Comparison of ENCODE assay signal across 14 cellular contexts in the genomic region with DNA sequence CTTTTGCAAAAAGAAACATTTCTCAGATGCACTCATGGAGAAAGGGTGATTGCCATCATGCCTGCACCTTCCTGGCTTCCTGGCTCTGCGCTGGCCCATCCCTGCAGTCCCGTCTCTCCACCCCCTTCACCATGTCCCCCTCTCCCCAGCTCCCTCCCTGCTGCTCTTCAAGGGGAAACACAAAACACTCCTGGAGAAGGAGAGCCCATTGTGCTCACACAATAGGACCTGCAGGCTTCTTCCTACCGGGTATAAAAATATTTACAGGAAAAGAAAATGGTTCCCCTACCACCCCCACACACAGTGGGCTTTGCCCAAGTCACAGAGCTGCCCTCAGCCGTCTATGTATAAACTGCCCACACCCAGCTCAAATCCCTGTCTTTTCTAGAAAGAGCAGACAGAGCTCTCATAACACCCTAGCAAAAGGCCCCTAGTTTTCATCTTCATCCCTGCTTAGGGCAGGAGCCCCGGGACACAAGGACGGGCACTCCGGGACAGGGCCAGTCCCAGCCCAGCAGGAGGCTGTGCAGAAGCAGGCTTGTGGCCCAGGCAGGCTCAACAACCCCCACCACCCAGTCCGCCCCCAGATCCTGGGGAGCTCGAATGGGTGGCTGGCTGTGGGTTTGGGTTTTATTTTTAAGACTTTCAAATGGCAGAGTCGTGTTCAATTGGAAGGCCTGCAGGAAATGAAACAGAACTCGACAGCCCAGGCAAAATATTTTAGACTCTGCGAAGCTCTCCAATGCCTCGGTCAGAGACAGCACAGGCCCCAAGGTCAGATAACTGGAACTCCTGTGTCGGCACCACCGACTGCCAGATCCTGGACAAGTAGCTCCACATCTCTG.
DNase-seq lines count a peak whose midpoint lies in the region; ATAC-seq, FAIRE-seq and TF ChIP-seq lines count a peak whose summit lies in the region.
"Had no signal": no experiment of that assay in that cellular context is flagged by ENCODE, and none has a peak within 500 bp of the region (broad histone marks: within the 10 kb centered on the region; RNA-seq: fewer than 3 reads in every experiment).

No MANE protein-coding gene starts in this region.

- in situ Hi-C loops in HepG2 (cut with HindIII; ENCODE audit: extremely low pct_ligation_motif_present, low pct_unique_long_range_greater_than_20kb) = no loop called here

- ATAC-seq in HepG2 = no peak
- ATAC-seq in left lung = no peak

- CTCF ChIA-PET in HepG2 (lab: Yijun Ruan, JAX; ENCODE audit: low intra/inter-chr PET ratio, low total read pairs) = no interaction called here

- H3K4me2 ChIP-seq in HepG2 (ENCODE audit: low read depth, low read length) = no peak overlapping the region
- no peak overlapping the region for H3K4me2 ChIP-seq in osteoblast (ENCODE audit: insufficient read depth, low read length)
- no peak overlapping the region for H3K4me2 ChIP-seq in Karpas-422 (ENCODE audit: low read depth, low read length, poor library complexity, severe bottlenecking)
- H3K4me2 ChIP-seq: KMS-11 had no signal

- POLR2A ChIA-PET in HepG2 (lab: Yijun Ruan, JAX) = no interaction called here

- intact Hi-C loops in HepG2 (cut with micrococcal nuclease; ENCODE audit: unreplicated experiment) (no loop called here), esophagus squamous epithelium (cut with DNase I) (no loop called here), left lung (cut with DNase I) (loop anchor here in 1 of 2 donors (10.0 kb wide), 1 partner anchor 46 kb away; no protein-coding TSS in a partner anchor)

- WGBS in liver = 75% methylated on average over 15 of the region's 15 CpGs
- 92% methylated on average over 12 of the region's 15 CpGs for WGBS in HepG2 (ENCODE audit: low lambda C conversion rate)
- WGBS in esophagus squamous epithelium, 2 donors = 52 to 72% methylated on average over 4 to 12 of the region's 15 CpGs

- TF ChIP-seq RAD21 in liver (IDR thresholded peaks at IDR 0.05) (no peak), HepG2 (CRISPR knock-in tag; IDR thresholded peaks at IDR 0.05) (no peak)

- FAIRE-seq in HepG2 (lab: Jason Lieb, UNC) = no peak
- FAIRE-seq: G401.6 had no signal

- no peak overlapping the region for H2AFZ ChIP-seq in HepG2 (ENCODE audit: low read length)
- H2AFZ ChIP-seq in osteoblast (ENCODE audit: low read length) = no peak overlapping the region
- no peak overlapping the region for H2AFZ ChIP-seq in Karpas-422 (ENCODE audit: low read length)

- H3K27ac ChIP-seq in liver (ENCODE audit: low read depth in 1 of 2, low read length in 2 of 2) (peak overlapping the region; percentile 25 to 67), HepG2 (ENCODE audit: extremely low read length, insufficient read depth, low read length) (no peak overlapping the region), esophagus squamous epithelium (peak overlapping the region; percentile 39 to 86 (median 59)), osteoblast (ENCODE audit: low read depth, low read length) (peak overlapping the region; percentile 39), Karpas-422 (ENCODE audit: low read length) (no peak overlapping the region), left lung (peak overlapping the region in 1 of 2 donors; percentile 57)
- H3K27ac ChIP-seq: epithelial cell of prostate, KMS-11 had no signal

- no peaks in the 10 kb centered on the region for H3K9me2 ChIP-seq in Karpas-422 (replicated peaks; ENCODE audit: insufficient read depth, low read length)

- H3K36me3 ChIP-seq in liver (ENCODE audit: control insufficient read depth in 4 of 4, insufficient read depth in 3 of 4, low read depth in 1 of 4, low read length in 3 of 4) (peaks cover 0 to 5% (median under 1%) of the 10 kb centered on the region in 4 donors), HepG2 (replicated peaks in 1 of 2; ENCODE audit: control insufficient read depth in 1 of 2, insufficient read depth in 2 of 2, low read length in 2 of 2) (peaks cover 10 to 53% of the 10 kb centered on the region in 2 experiments; a peak in 3 of 5 replicates), esophagus squamous epithelium (peaks cover 44 to 100% (median 51%) of the 10 kb centered on the region in 3 donors), osteoblast (ENCODE audit: insufficient read depth, low read length) (peaks cover 88% of the 10 kb centered on the region), Karpas-422 (ENCODE audit: insufficient read depth, low read length) (no peaks in the 10 kb centered on the region), left lung (peaks cover 0 to 88% of the 10 kb centered on the region in 2 donors)
- H3K36me3 ChIP-seq: ovary had no signal

- H3K9me3 ChIP-seq in liver (ENCODE audit: control insufficient read depth in 4 of 4, low read length in 3 of 4) (peaks cover 0 to 6% (median 5%) of the 10 kb centered on the region in 4 donors), HepG2 (ENCODE audit: low read length) (peaks cover 17% of the 10 kb centered on the region), esophagus squamous epithelium (peaks cover 0 to 15% (median 6%) of the 10 kb centered on the region in 3 donors), osteoblast (ENCODE audit: low read depth, low read length) (no peaks in the 10 kb centered on the region), Karpas-422 (ENCODE audit: low read length) (peaks cover 20% of the 10 kb centered on the region), left lung (peaks cover 0 to 9% of the 10 kb centered on the region in 2 donors)
- H3K9me3 ChIP-seq: ovary had no signal

- TF ChIP-seq POLR2A in HepG2 (IDR thresholded peaks at IDR 0.05; ENCODE audit: insufficient read depth in 1 of 2, low read depth in 2 of 2, low read length in 2 of 2) = no peak
- TF ChIP-seq POLR2A in esophagus squamous epithelium (IDR thresholded peaks at IDR 0.05) = no peak

- no peak for TF ChIP-seq EP300 in HepG2 (IDR thresholded peaks at IDR 0.05; ENCODE audit: low read depth in 2 of 2, low read length in 2 of 2)
- TF ChIP-seq EP300 in HepG2 (CRISPR knock-in tag; IDR thresholded peaks at IDR 0.05; ENCODE audit: borderline replicate concordance) = no peak

- H3K4me3 ChIP-seq in liver (ENCODE audit: low read depth in 1 of 3, low read length in 3 of 3) (no peak overlapping the region), HepG2 (replicated peaks in 1 of 3; ENCODE audit: insufficient read depth in 1 of 3, low read depth in 2 of 3, low read length in 3 of 3) (no peak overlapping the region), esophagus squamous epithelium (no peak overlapping the region), osteoblast (ENCODE audit: insufficient read depth, low read length) (no peak overlapping the region), Karpas-422 (ENCODE audit: low read length) (no peak overlapping the region), left lung (no peak overlapping the region)
- H3K4me3 ChIP-seq: ovary had no signal

- BruUV-seq in HepG2 (replicated peaks; lab: Mats Ljungman, UMichigan) = no TSS peak

- H3K27me3 ChIP-seq in liver (ENCODE audit: control insufficient read depth in 4 of 4, insufficient read depth in 4 of 4, low read length in 3 of 4) (no peaks in the 10 kb centered on the region), HepG2 (ENCODE audit: control insufficient read depth in 1 of 2, insufficient read depth in 2 of 2, low read length in 2 of 2) (no peaks in the 10 kb centered on the region), esophagus squamous epithelium (no peaks in the 10 kb centered on the region), osteoblast (ENCODE audit: insufficient read depth, low read length) (no peaks in the 10 kb centered on the region), Karpas-422 (ENCODE audit: low read length) (no peaks in the 10 kb centered on the region), left lung (no peaks in the 10 kb centered on the region)
- H3K27me3 ChIP-seq: ovary had no signal

- H4K20me1 ChIP-seq in HepG2 (ENCODE audit: insufficient read depth, low read length) (no peaks in the 10 kb centered on the region), osteoblast (ENCODE audit: insufficient read depth, low read length) (peaks cover 28% of the 10 kb centered on the region), Karpas-422 (ENCODE audit: insufficient read depth, low read depth, low read length) (no peaks in the 10 kb centered on the region)

- no peak for TF ChIP-seq CTCF in liver (IDR thresholded peaks at IDR 0.05; ENCODE audit: low read depth, low read length, missing input control)
- no peak for TF ChIP-seq CTCF in HepG2 (CRISPR knock-in tag; IDR thresholded peaks at IDR 0.05)
- TF ChIP-seq CTCF in esophagus squamous epithelium (IDR thresholded peaks at IDR 0.05) = no peak
- TF ChIP-seq CTCF in osteoblast (IDR thresholded peaks at IDR 0.05; ENCODE audit: extremely low read depth, low read depth, low read length) = no peak
- TF ChIP-seq CTCF in left lung (IDR thresholded peaks at IDR 0.05) = no peak

- H3K4me1 ChIP-seq in liver (ENCODE audit: control insufficient read depth in 4 of 4, insufficient read depth in 4 of 4, low read length in 3 of 4) (peaks cover 0 to 8% (median 0%) of the 10 kb centered on the region in 4 donors), HepG2 (ENCODE audit: insufficient read depth, low read length) (no peaks in the 10 kb centered on the region), esophagus squamous epithelium (peaks cover 0 to 85% (median 13%) of the 10 kb centered on the region in 3 donors), osteoblast (ENCODE audit: insufficient read depth, low read length) (peaks cover 25% of the 10 kb centered on the region), Karpas-422 (ENCODE audit: low read length) (no peaks in the 10 kb centered on the region), left lung (peaks cover 0 to 36% of the 10 kb centered on the region in 2 donors)

- H3K9ac ChIP-seq in liver (ENCODE audit: low read depth in 1 of 2, low read length in 2 of 2) = no peak overlapping the region
- H3K9ac ChIP-seq in HepG2 (ENCODE audit: insufficient read depth, low read depth, low read length) = no peak overlapping the region
- no peak overlapping the region for H3K9ac ChIP-seq in Karpas-422 (ENCODE audit: low read length)
- H3K9ac ChIP-seq: KMS-11 had no signal

- H3K79me2 ChIP-seq in HepG2 (ENCODE audit: insufficient read depth, low read length) = no peaks in the 10 kb centered on the region
- peaks cover 93% of the 10 kb centered on the region for H3K79me2 ChIP-seq in osteoblast (ENCODE audit: insufficient read depth, low read length)
- H3K79me2 ChIP-seq in Karpas-422 (ENCODE audit: low read length) = no peaks in the 10 kb centered on the region

- no peak for DNase-seq in HepG2 (ENCODE audit: low spot score)
- no peak for DNase-seq in esophagus squamous epithelium (lab: John Stamatoyannopoulos, UW)
- peak; percentile 70 for DNase-seq in osteoblast (ENCODE audit: insufficient read length, low spot score, missing footprints)
- DNase-seq in Karpas-422 = no peak
- DNase-seq in left lung = no peak
- DNase-seq in cerebellum (ENCODE audit: low spot score) = no peak
- DNase-seq in Kasumi-1 (lab: John Stamatoyannopoulos, UW) = no peak
- DNase-seq: activated CD4-positive, alpha-beta T cell treated with anti-CD3 and anti-CD28 coated beads, Interleukin-2, amount 50 U/mL, for 4 hours; NCI-H774 had no signal

TF ChIP-seq in liver, 16 proteins besides CTCF, POLR2A, EP300 and RAD21 (continues in another document):
- peak; percentile 69 for TF ChIP-seq NR2F2 (IDR thresholded peaks at IDR 0.05)

TF ChIP-seq in HepG2, 621 proteins besides CTCF, POLR2A, EP300 and RAD21 (continues in another document):
- TF ChIP-seq U2AF2 (IDR thresholded peaks at IDR 0.05; ENCODE audit: low read depth, low read length) = no peak
- TF ChIP-seq ISX (CRISPR knock-in tag; conservative IDR thresholded peaks at IDR 0.05) = no peak
- no peak for TF ChIP-seq YEATS2 (CRISPR knock-in tag; IDR thresholded peaks at IDR 0.05; ENCODE audit: borderline replicate concordance)
- TF ChIP-seq CBX1 (IDR thresholded peaks at IDR 0.05; ENCODE audit: low read depth) = no peak

Comparison
In these comparisons a context has a peak if more than half of its experiments do, and no peak if none do; other contexts are left out.
1. H3K27ac ChIP-seq: peak in liver (2 of 2), esophagus squamous epithelium (4 of 4) and osteoblast (single experiment); none in HepG2 (single experiment) and Karpas-422 (single experiment).